In the genomic region with DNA sequence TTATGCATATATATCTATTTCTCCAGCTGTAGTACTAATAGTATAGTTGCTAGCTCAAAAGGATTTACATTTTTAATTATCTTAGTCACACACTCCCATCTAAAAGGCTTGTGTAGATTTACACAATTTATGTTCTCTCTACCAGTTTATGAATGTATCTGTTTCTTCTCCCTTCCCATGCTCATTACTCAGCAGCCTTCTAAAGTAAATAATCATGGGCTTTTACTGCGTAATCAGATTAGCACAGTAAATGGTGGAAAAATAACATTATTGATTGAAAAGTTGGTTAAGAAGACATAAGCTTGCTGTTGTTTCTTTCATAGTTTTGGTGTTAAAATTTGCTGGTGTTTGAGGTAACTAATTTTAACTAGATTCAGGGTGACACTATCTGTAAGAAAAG, we compare ENCODE assay signal across 30 cellular contexts.
DNase-seq lines count a peak whose midpoint lies in the region; ATAC-seq and TF ChIP-seq lines count a peak whose summit lies in the region.
"Had no signal": no experiment of that assay in that cellular context is flagged by ENCODE, and none has a peak within 500 bp of the region (broad histone marks: within the 10 kb centered on the region; RNA-seq: fewer than 3 reads in every experiment).

No MANE protein-coding gene starts in this region.

- no peak overlapping the region for H2AFZ ChIP-seq in PC-3 (ENCODE audit: low read length)

- H3K27me3 ChIP-seq in PC-3 (ENCODE audit: low read length) = no peaks in the 10 kb centered on the region
- H3K27me3 ChIP-seq: colonic mucosa, heart right ventricle, MG63, Peyer's patch had no signal

- H3K9me3 ChIP-seq in PC-3 (ENCODE audit: low read length) = no peaks in the 10 kb centered on the region
- H3K9me3 ChIP-seq: colonic mucosa, MG63, Peyer's patch had no signal

- H3K27ac Mint-ChIP-seq in activated T-cell treated with anti-CD3 and anti-CD28 coated beads, Interleukin-2, amount 50 U/mL, for 24 hours = peak overlapping the region; percentile 2
- peak overlapping the region; percentile 96 for H3K27ac Mint-ChIP-seq in progenitor cell of endocrine pancreas
- H3K27ac Mint-ChIP-seq: activated CD4-positive, alpha-beta memory T cell treated with anti-CD3 and anti-CD28 coated beads for 36 hours had no signal

- peaks cover 17% of the 10 kb centered on the region for H3K79me2 ChIP-seq in PC-3 (ENCODE audit: low read length)

- 0 out of 2 replicates have a peak, but pooled peaks cover 4% of the 10 kb centered on the region for H3K4me1 ChIP-seq in PC-3 (ENCODE audit: insufficient read depth, low read length)
- H3K4me1 ChIP-seq: Peyer's patch had no signal

- H3K27ac ChIP-seq in PC-3 (ENCODE audit: low read length) = no peak overlapping the region
- H3K27ac ChIP-seq: colonic mucosa, heart right ventricle, Peyer's patch had no signal

- no peak overlapping the region for H3K4me3 Mint-ChIP-seq in activated T-cell treated with anti-CD3 and anti-CD28 coated beads, Interleukin-2, amount 50 U/mL, for 24 hours
- no peak overlapping the region for H3K4me3 Mint-ChIP-seq in progenitor cell of endocrine pancreas (ENCODE audit: low read depth)
- H3K4me3 Mint-ChIP-seq: activated CD4-positive, alpha-beta memory T cell treated with anti-CD3 and anti-CD28 coated beads for 36 hours had no signal

- POLR2A ChIA-PET in PC-3 (lab: Charles Lee; ENCODE audit: unreplicated experiment) = no interaction called here

- H3K4me3 ChIP-seq in PC-3 (ENCODE audit: low read length) (no peak overlapping the region), fibroblast of mammary gland (ENCODE audit: control insufficient read depth, low read depth, low read length) (no peak overlapping the region)
- H3K4me3 ChIP-seq: colonic mucosa, heart right ventricle, MG63, Peyer's patch had no signal

- ATAC-seq in PC-3 (peak; percentile 38; the same call in 1 of the 2 replicates), GM19328 (IDR thresholded peaks at IDR 0.05; ENCODE audit: unreplicated experiment) (no peak)
- ATAC-seq: effector memory CD8-positive, alpha-beta T cell; heart right ventricle had no signal

- no peaks in the 10 kb centered on the region for H3K36me3 ChIP-seq in PC-3 (ENCODE audit: low read depth, low read length)
- H3K36me3 ChIP-seq: colonic mucosa, heart right ventricle, MG63, Peyer's patch had no signal

- H3K4me2 ChIP-seq in PC-3 (ENCODE audit: low read length) = no peak overlapping the region

- no peaks in the 10 kb centered on the region for H3K27me3 Mint-ChIP-seq in activated T-cell treated with anti-CD3 and anti-CD28 coated beads, Interleukin-2, amount 50 U/mL, for 24 hours
- H3K27me3 Mint-ChIP-seq in progenitor cell of endocrine pancreas = no peaks in the 10 kb centered on the region
- H3K27me3 Mint-ChIP-seq: activated CD4-positive, alpha-beta memory T cell treated with anti-CD3 and anti-CD28 coated beads for 36 hours; CD8-positive, alpha-beta memory T cell; effector memory CD8-positive, alpha-beta T cell had no signal

- H3K9me3 Mint-ChIP-seq in activated T-cell treated with anti-CD3 and anti-CD28 coated beads, Interleukin-2, amount 50 U/mL, for 24 hours = no peaks in the 10 kb centered on the region
- peaks cover 18% of the 10 kb centered on the region for H3K9me3 Mint-ChIP-seq in progenitor cell of endocrine pancreas (ENCODE audit: low read depth)
- H3K9me3 Mint-ChIP-seq: effector memory CD8-positive, alpha-beta T cell had no signal

- DNase-seq in activated T-cell treated with anti-CD3 and anti-CD28 coated beads, Interleukin-2, amount 50 U/mL, for 24 hours = no peak
- DNase-seq in activated T-cell treated with anti-CD3 and anti-CD28 coated beads, Interleukin-2, amount 50 U/mL, for 48 hours = no peak
- DNase-seq in PC-3 (no peak), fibroblast of mammary gland (ENCODE audit: low read depth) (peak; percentile 12), progenitor cell of endocrine pancreas (ENCODE audit: low spot score, unreplicated experiment) (no peak), cortex of kidney (lab: John Stamatoyannopoulos, UW) (no peak), islet precursor cell (no peak)
- DNase-seq: 8988T; activated CD4-positive, alpha-beta memory T cell treated with anti-CD3 and anti-CD28 coated beads for 36 hours; activated gamma-delta T cell treated with Interleukin-2 at 50 U/mL for 16 hours; amygdala; CD8-positive, alpha-beta memory T cell; colonic mucosa; effector memory CD8-positive, alpha-beta T cell; erythroblast; foreskin melanocyte; GOT3; heart right ventricle; KG1; mammary epithelial cell; MG63; NCI-H2029 treated with DMSO at 0.1 percent for 48 hours; NCI-H226; NCI-H69; Peyer's patch; posterior cingulate gyrus; SHP77 treated with DMSO at 0.1 percent for 48 hours; stimulated activated CD4-positive, alpha-beta T cell treated with anti-CD3 and anti-CD28 coated beads, Interleukin-15, amount 100 ng/mL, for 24 hours; stimulated activated naive CD4-positive, alpha-beta T cell had no signal

- no TSS peak for BruUV-seq in PC-3 (replicated peaks; lab: Mats Ljungman, UMichigan)

- H3K4me1 Mint-ChIP-seq in activated T-cell treated with anti-CD3 and anti-CD28 coated beads, Interleukin-2, amount 50 U/mL, for 24 hours (ENCODE audit: low read depth) = peaks cover 49% of the 10 kb centered on the region
- H3K4me1 Mint-ChIP-seq in progenitor cell of endocrine pancreas (ENCODE audit: low read depth) = peaks cover 23% of the 10 kb centered on the region

- H3K9me2 ChIP-seq in PC-3 (replicated peaks; ENCODE audit: low read length) = no peaks in the 10 kb centered on the region

- no peaks in the 10 kb centered on the region for H4K20me1 ChIP-seq in PC-3 (ENCODE audit: low read length)

- no peak overlapping the region for H3K9ac ChIP-seq in PC-3 (ENCODE audit: low read length)

- peaks cover 16% of the 10 kb centered on the region for H3K36me3 Mint-ChIP-seq in activated T-cell treated with anti-CD3 and anti-CD28 coated beads, Interleukin-2, amount 50 U/mL, for 24 hours (ENCODE audit: low read depth)
- peaks cover 24% of the 10 kb centered on the region for H3K36me3 Mint-ChIP-seq in progenitor cell of endocrine pancreas (ENCODE audit: insufficient read depth)

- CTCF ChIA-PET in PC-3 (lab: Charles Lee) = no interaction called here

- no peaks in the 10 kb centered on the region for H3F3A ChIP-seq in PC-3 (ENCODE audit: low read length, unreplicated experiment)

- intact Hi-C loops in PC-3 (cut with micrococcal nuclease) = no loop called here

- no peak for TF ChIP-seq CTCF in PC-3 (conservative IDR thresholded peaks at IDR 0.05; ENCODE audit: low read depth, low read length)
- no peak for TF ChIP-seq CTCF in fibroblast of mammary gland (conservative IDR thresholded peaks at IDR 0.05; ENCODE audit: control insufficient read depth, insufficient read depth, low read depth, low read length)
- no peak for TF ChIP-seq CTCF in progenitor cell of endocrine pancreas (IDR thresholded peaks at IDR 0.05; ENCODE audit: unreplicated experiment)
